32 cellular contexts compared by ENCODE assay signal in the genomic region with DNA sequence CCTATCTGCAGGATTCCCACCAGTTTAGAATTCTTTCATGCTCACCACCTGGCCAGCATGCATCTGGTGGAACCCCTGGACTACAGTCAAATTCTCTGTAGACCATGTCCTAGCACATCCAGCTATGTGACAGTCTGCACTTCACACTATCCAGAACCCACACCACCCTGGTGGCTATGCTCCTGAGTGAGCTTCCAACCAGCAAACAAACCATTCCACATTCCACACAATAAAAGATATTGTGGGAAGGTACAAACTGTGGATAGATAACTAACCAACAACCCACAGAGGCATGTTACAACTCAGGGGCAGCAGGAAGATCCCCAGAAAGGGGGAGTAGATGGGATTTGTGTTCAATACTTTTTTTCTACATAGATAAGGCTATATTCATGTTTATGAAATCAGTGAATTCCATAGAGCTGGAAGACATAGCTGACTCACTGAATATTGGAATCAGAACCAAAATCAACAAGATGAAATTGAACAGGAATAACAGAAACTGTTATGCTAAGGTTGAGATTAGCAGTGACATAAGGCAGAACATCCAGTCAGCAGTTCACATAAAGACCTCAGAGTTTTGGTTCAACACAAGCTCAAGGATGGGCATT.
A peak's percentile ranks its signal among the peaks of the same experiment; 100 is the strongest.
DNase-seq lines count a peak whose midpoint lies in the region; ATAC-seq, FAIRE-seq and TF ChIP-seq lines count a peak whose summit lies in the region.
"Had no signal": no experiment of that assay in that cellular context is flagged by ENCODE, and none has a peak within 500 bp of the region (broad histone marks: within the 10 kb centered on the region; RNA-seq: fewer than 3 reads in every experiment).

No MANE protein-coding gene starts in this region.

- H3K4me3 ChIP-seq in Panc1 (ENCODE audit: low read depth in 2 of 2, low read length in 2 of 2) (no peak overlapping the region), fibroblast of pulmonary artery (replicated peaks; ENCODE audit: low read depth, low read length) (no peak overlapping the region), skeletal muscle satellite cell (ENCODE audit: low read length) (no peak overlapping the region)
- H3K4me3 ChIP-seq: HAP-1 had no signal

- in situ Hi-C loops in Panc1 (cut with HindIII; ENCODE audit: low pct_unique_long_range_greater_than_20kb, low sequenced_read_pairs), result no loop called here

- H3K4me1 ChIP-seq in Panc1 (ENCODE audit: control insufficient read depth, insufficient read depth, low read length) (no peaks in the 10 kb centered on the region), skeletal muscle satellite cell (ENCODE audit: control insufficient read depth, insufficient read depth, low read length) (peaks cover 30% of the 10 kb centered on the region)
- H3K4me1 ChIP-seq: HAP-1 had no signal

- no peak overlapping the region for H3K27ac Mint-ChIP-seq in activated T-helper 17 cell treated with anti-CD3 and anti-CD28 coated beads, Interleukin-2, amount 50 U/mL, for 72 hours
- H3K27ac Mint-ChIP-seq: activated naive CD8-positive, alpha-beta T cell treated with anti-CD3 and anti-CD28 coated beads, Interleukin-2, amount 50 U/mL, for 24 hours; B cell; CD8-positive, alpha-beta T cell; endodermal cell; immature natural killer cell; nephron progenitor cell; stimulated activated memory B cell treated with anti-CD40 and anti-IgM and Interleukin-4, amounts not matched to agents 10 μg/mL and 1 μg/mL and 100 μg/mL, for 72 hours had no signal

- DNase-seq in Panc1 (ENCODE audit: low read depth, low spot score), result no peak
- peak; percentile 17 for DNase-seq in brain pericyte (ENCODE audit: low read depth, low spot score)
- peak; percentile 31 for DNase-seq in fibroblast of pulmonary artery (ENCODE audit: low read depth)
- no peak for DNase-seq in NCI-H146 (lab: John Stamatoyannopoulos, UW)
- DNase-seq in GM12891 (ENCODE audit: insufficient read length, low spot score), result no peak
- no peak for DNase-seq in GM03348 (ENCODE audit: low spot score)
- DNase-seq: activated CD4-positive, alpha-beta T cell treated with anti-CD3 and anti-CD28 coated beads, Interleukin-2, amount 50 U/mL, for 1 hour; activated CD4-positive, CD25-positive, alpha-beta regulatory T cell; activated naive CD8-positive, alpha-beta T cell treated with anti-CD3 and anti-CD28 coated beads, Interleukin-2, amount 50 U/mL, for 24 hours; activated T-cell treated with anti-CD3 and anti-CD28 coated beads, Interleukin-2, amount 50 U/mL, for 4 hours; CD8-positive, alpha-beta T cell; dermis blood vessel endothelial cell; DMS 273 treated with DMSO at 0.1 percent for 48 hours; endodermal cell; immature natural killer cell; left colon; MM.1S; NCI-H1105 treated with DMSO at 0.1 percent for 48 hours; NCI-H1930; NCI-H524 treated with DMSO at 0.1 percent for 48 hours; nephron progenitor cell; NK-92 treated with Interleukin-12 subunit alpha and Interleukin-12 subunit beta, amount 100 ng/mL, for 24 hours; substantia nigra had no signal

- H3K27me3 Mint-ChIP-seq in activated T-helper 17 cell treated with anti-CD3 and anti-CD28 coated beads, Interleukin-2, amount 50 U/mL, for 72 hours, result peaks cover 6% of the 10 kb centered on the region
- H3K27me3 Mint-ChIP-seq: activated naive CD8-positive, alpha-beta T cell treated with anti-CD3 and anti-CD28 coated beads, Interleukin-2, amount 50 U/mL, for 24 hours; B cell; stimulated activated memory B cell treated with anti-CD40 and anti-IgM and Interleukin-4, amounts not matched to agents 10 μg/mL and 1 μg/mL and 100 μg/mL, for 72 hours had no signal

- peak overlapping the region; percentile 38 for H3K4me2 ChIP-seq in skeletal muscle satellite cell (ENCODE audit: low read length)

- H3K27me3 ChIP-seq in Panc1 (ENCODE audit: control insufficient read depth, insufficient read depth, low read length) (no peaks in the 10 kb centered on the region), skeletal muscle satellite cell (ENCODE audit: control insufficient read depth, insufficient read depth, low read length) (no peaks in the 10 kb centered on the region)

- no peak overlapping the region for H3K9ac ChIP-seq in skeletal muscle satellite cell (ENCODE audit: low read depth, low read length)

- peak overlapping the region; percentile 66; the same call in 1 of the 2 replicates for H3K27ac ChIP-seq in Panc1 (ENCODE audit: low read length)

- BruUV-seq in Panc1 (replicated peaks; lab: Mats Ljungman, UMichigan), result no TSS peak

- intact Hi-C loops in Panc1 (cut with micrococcal nuclease; ENCODE audit: unreplicated experiment), result no loop called here

- H3K36me3 ChIP-seq in Panc1 (ENCODE audit: control insufficient read depth, insufficient read depth, low read length) (no peaks in the 10 kb centered on the region), skeletal muscle satellite cell (ENCODE audit: insufficient read depth, low read length) (no peaks in the 10 kb centered on the region)
- H3K36me3 ChIP-seq: HAP-1 had no signal

- FAIRE-seq in GM12891 (lab: Jason Lieb, UNC), result no peak
- FAIRE-seq: GM12892, TTC549 had no signal

- no peaks in the 10 kb centered on the region for H3K36me3 Mint-ChIP-seq in activated T-helper 17 cell treated with anti-CD3 and anti-CD28 coated beads, Interleukin-2, amount 50 U/mL, for 72 hours (ENCODE audit: low read depth)
- H3K36me3 Mint-ChIP-seq: CD8-positive, alpha-beta T cell; immature natural killer cell; stimulated activated memory B cell treated with anti-CD40 and anti-IgM and Interleukin-4, amounts not matched to agents 10 μg/mL and 1 μg/mL and 100 μg/mL, for 72 hours had no signal

- H3K9me3 Mint-ChIP-seq in activated T-helper 17 cell treated with anti-CD3 and anti-CD28 coated beads, Interleukin-2, amount 50 U/mL, for 72 hours, result no peaks in the 10 kb centered on the region
- H3K9me3 Mint-ChIP-seq: activated naive CD8-positive, alpha-beta T cell treated with anti-CD3 and anti-CD28 coated beads, Interleukin-2, amount 50 U/mL, for 24 hours; activated T-cell treated with anti-CD3 and anti-CD28 coated beads, Interleukin-2, amount 50 U/mL, for 4 hours; CD8-positive, alpha-beta T cell; central memory CD8-positive, alpha-beta T cell; endodermal cell; nephron progenitor cell; stimulated activated memory B cell treated with anti-CD40 and anti-IgM and Interleukin-4, amounts not matched to agents 10 μg/mL and 1 μg/mL and 100 μg/mL, for 72 hours had no signal

- no peak overlapping the region for H3K4me3 Mint-ChIP-seq in activated T-helper 17 cell treated with anti-CD3 and anti-CD28 coated beads, Interleukin-2, amount 50 U/mL, for 72 hours
- H3K4me3 Mint-ChIP-seq: activated naive CD8-positive, alpha-beta T cell treated with anti-CD3 and anti-CD28 coated beads, Interleukin-2, amount 50 U/mL, for 24 hours; activated T-cell treated with anti-CD3 and anti-CD28 coated beads, Interleukin-2, amount 50 U/mL, for 4 hours; B cell; CD8-positive, alpha-beta T cell; central memory CD8-positive, alpha-beta T cell; endodermal cell; immature natural killer cell; nephron progenitor cell; stimulated activated memory B cell treated with anti-CD40 and anti-IgM and Interleukin-4, amounts not matched to agents 10 μg/mL and 1 μg/mL and 100 μg/mL, for 72 hours had no signal

- ATAC-seq in Panc1, result no peak
- ATAC-seq in activated T-helper 17 cell treated with anti-CD3 and anti-CD28 coated beads, Interleukin-2, amount 50 U/mL, for 72 hours (replicated peaks), result no peak
- ATAC-seq: activated naive CD8-positive, alpha-beta T cell treated with anti-CD3 and anti-CD28 coated beads, Interleukin-2, amount 50 U/mL, for 24 hours; activated T-cell treated with anti-CD3 and anti-CD28 coated beads, Interleukin-2, amount 50 U/mL, for 4 hours; CD8-positive, alpha-beta T cell; esophagus mucosa; left colon; stimulated activated memory B cell treated with anti-CD40 and anti-IgM and Interleukin-4, amounts not matched to agents 10 μg/mL and 1 μg/mL and 100 μg/mL, for 72 hours had no signal

- no peak for TF ChIP-seq POLR2A in GM12891 (IDR thresholded peaks at IDR 0.05; ENCODE audit: low read depth, low read length)

- no peaks in the 10 kb centered on the region for H3K4me1 Mint-ChIP-seq in activated T-helper 17 cell treated with anti-CD3 and anti-CD28 coated beads, Interleukin-2, amount 50 U/mL, for 72 hours
- H3K4me1 Mint-ChIP-seq: central memory CD8-positive, alpha-beta T cell; endodermal cell; immature natural killer cell; stimulated activated memory B cell treated with anti-CD40 and anti-IgM and Interleukin-4, amounts not matched to agents 10 μg/mL and 1 μg/mL and 100 μg/mL, for 72 hours had no signal

- TF ChIP-seq CTCF in Panc1 (IDR thresholded peaks at IDR 0.05), result no peak
- TF ChIP-seq CTCF in fibroblast of pulmonary artery (IDR thresholded peaks at IDR 0.05; ENCODE audit: low read length, missing control alignments), result no peak

- H3K9me3 ChIP-seq in Panc1 (ENCODE audit: control insufficient read depth, insufficient read depth, low read depth, low read length), result peaks cover 4% of the 10 kb centered on the region; the same call in 1 of the 2 replicates
- no peaks in the 10 kb centered on the region for H3K9me3 ChIP-seq in skeletal muscle satellite cell (replicated peaks; ENCODE audit: low read length)
- H3K9me3 ChIP-seq: HAP-1 had no signal

- POLR2A ChIA-PET in Panc1 (lab: Charles Lee), result no interaction called here

- CTCF ChIA-PET in Panc1 (lab: Charles Lee), result no interaction called here

TF ChIP-seq in GM12891, 5 proteins besides CTCF, POLR2A, EP300 and RAD21:
- TF ChIP-seq POU2F2 (IDR thresholded peaks at IDR 0.05; ENCODE audit: low read depth, low read length), result no peak
- no peak for TF ChIP-seq SPI1 (IDR thresholded peaks at IDR 0.05; ENCODE audit: low read depth, low read length)
- TF ChIP-seq PAX5 (IDR thresholded peaks at IDR 0.05; ENCODE audit: insufficient read depth, low read length, severe bottlenecking), result no peak
- no peak for TF ChIP-seq TAF1 (IDR thresholded peaks at IDR 0.05; ENCODE audit: low read depth, low read length)
- TF ChIP-seq POLR2AphosphoS5 (IDR thresholded peaks at IDR 0.05; ENCODE audit: low read depth, low read length), result no peak
TF ChIP-seq in GM12891: peak in this region for 0.

Comparison
In these comparisons a context has a peak if more than half of its experiments do, and no peak if none do; other contexts are left out.
1. DNase-seq: peak in brain pericyte (single experiment) and fibroblast of pulmonary artery (single experiment); none in Panc1 (single experiment), NCI-H146 (single experiment), GM12891 (single experiment) and GM03348 (single experiment).